9 cellular contexts compared by ENCODE assay signal in the genomic region with DNA sequence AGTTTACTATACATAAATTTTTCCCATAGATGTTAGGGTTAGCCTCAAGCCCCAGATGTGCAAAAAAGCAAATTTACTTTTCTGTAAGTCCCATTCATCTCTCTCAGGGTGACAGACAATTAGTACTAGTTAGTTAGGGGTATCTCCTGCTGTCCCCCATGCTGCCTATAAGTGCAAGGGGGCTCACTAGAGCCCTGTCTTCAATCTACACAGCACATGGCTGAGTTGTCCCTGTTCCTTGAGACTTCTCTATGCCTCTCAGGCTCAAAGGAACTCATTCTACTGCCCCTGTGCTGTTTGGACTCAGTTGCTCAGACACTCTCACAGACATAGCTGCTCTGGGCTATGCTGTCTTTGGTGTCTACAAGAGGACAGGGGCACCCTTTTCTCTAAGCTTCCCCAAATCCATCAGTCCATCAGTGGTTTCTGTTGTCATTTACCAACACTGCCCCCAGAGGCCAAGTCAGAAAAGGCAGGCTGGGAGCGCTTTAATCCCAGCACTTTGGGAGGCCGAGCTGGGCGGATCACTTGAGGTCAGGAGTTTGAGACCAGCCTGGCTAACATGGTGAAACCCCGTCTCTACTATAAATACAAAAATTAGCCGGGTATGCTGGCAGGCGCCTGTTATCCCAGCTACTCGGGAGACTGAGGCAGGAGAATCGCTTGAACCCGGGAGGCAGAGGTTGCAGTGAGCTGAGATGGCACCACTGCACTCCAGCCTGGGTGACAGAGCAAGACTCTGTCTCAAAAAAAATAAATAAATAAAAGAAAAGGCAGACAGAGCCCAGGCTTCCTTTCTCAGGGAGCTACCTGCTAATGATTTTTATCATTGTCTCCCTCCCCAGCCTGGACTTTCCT. TPM values are rescaled to one million over a fixed set of nuclear protein-coding genes. Genes with fewer than 3 reads are reported as not detected.
DNase-seq lines count a peak whose midpoint lies in the region; ATAC-seq, FAIRE-seq and TF ChIP-seq lines count a peak whose summit lies in the region.
"Had no signal": no experiment of that assay in that cellular context is flagged by ENCODE, and none has a peak within 500 bp of the region (broad histone marks: within the 10 kb centered on the region; RNA-seq: fewer than 3 reads in every experiment).

No MANE protein-coding gene starts in this region.

- no peak overlapping the region for H3K14ac ChIP-seq in mesenchymal stem cell (ENCODE audit: low read length in 2 of 2)

- no peak overlapping the region for H3K23ac ChIP-seq in mesenchymal stem cell (ENCODE audit: low read length in 2 of 2)

- H2AK5ac ChIP-seq in mesenchymal stem cell (ENCODE audit: low read length, severe bottlenecking) = no peak overlapping the region

- 69% methylated on average over 9 of the region's 9 CpGs for WGBS in mesenchymal stem cell
- WGBS in prostate gland = 55% methylated on average over 9 of the region's 9 CpGs

- intact Hi-C loops in prostate gland (cut with DNase I) = no loop called here

- DNase-seq in NCI-H748 (lab: John Stamatoyannopoulos, UW; ENCODE audit: unreplicated experiment) (peak; percentile 10), NCI-H748 treated with DMSO at 0.1 percent for 48 hours (lab: John Stamatoyannopoulos, UW) (no peak), T-helper 9 cell (peak; percentile 10), bronchial epithelial cell (ENCODE audit: low read depth) (peak; percentile 24), mesenchymal stem cell (peak; percentile 44), thoracic aorta (ENCODE audit: low spot score) (no peak), prostate gland (ENCODE audit: low spot score) (no peak)

- no peak for FAIRE-seq in bronchial epithelial cell (lab: Jason Lieb, UNC)
- FAIRE-seq: G401.6 had no signal

- peak; percentile 68 for TF ChIP-seq CTCF in bronchial epithelial cell (IDR thresholded peaks at IDR 0.05; ENCODE audit: insufficient read depth, low read length, severe bottlenecking)
- TF ChIP-seq CTCF in thoracic aorta (IDR thresholded peaks at IDR 0.05) = peak; percentile 53
- TF ChIP-seq CTCF in prostate gland (IDR thresholded peaks at IDR 0.05) = peak in 1 of 4 experiments; percentile 9

- H3K27ac ChIP-seq in mesenchymal stem cell (ENCODE audit: low read length, poor library complexity, severe bottlenecking) (no peak overlapping the region), thoracic aorta (no peak overlapping the region), prostate gland (no peak overlapping the region)

- no peak overlapping the region for H3K4me2 ChIP-seq in mesenchymal stem cell (ENCODE audit: low read length, poor library complexity, severe bottlenecking)

- H3K27me3 ChIP-seq in bronchial epithelial cell (ENCODE audit: control insufficient read depth, insufficient read depth, low read length) (no peaks in the 10 kb centered on the region), mesenchymal stem cell (ENCODE audit: control insufficient read depth in 1 of 2, insufficient read depth in 1 of 2, low read length in 2 of 2) (peaks cover 0 to 13% of the 10 kb centered on the region in 2 experiments), thoracic aorta (replicated peaks; ENCODE audit: insufficient read depth) (no peaks in the 10 kb centered on the region), prostate gland (replicated peaks; ENCODE audit: insufficient read depth) (no peaks in the 10 kb centered on the region)

- H3K4me1 ChIP-seq in mesenchymal stem cell (ENCODE audit: control insufficient read depth, insufficient read depth, low read depth, low read length) (no peaks in the 10 kb centered on the region), thoracic aorta (ENCODE audit: control insufficient read depth in 1 of 2, low read depth in 2 of 2) (no peaks in the 10 kb centered on the region), prostate gland (replicated peaks) (no peaks in the 10 kb centered on the region)

- no peak overlapping the region for H2AFZ ChIP-seq in mesenchymal stem cell (ENCODE audit: low read depth, low read length)

- H3K4me3 ChIP-seq in bronchial epithelial cell (ENCODE audit: low read depth, low read length) (no peak overlapping the region), mesenchymal stem cell (ENCODE audit: insufficient read depth in 1 of 2, low read depth in 1 of 2, low read length in 2 of 2) (no peak overlapping the region), thoracic aorta (no peak overlapping the region), prostate gland (no peak overlapping the region)

- H3K36me3 ChIP-seq in bronchial epithelial cell (ENCODE audit: control insufficient read depth, insufficient read depth, low read length) (no peaks in the 10 kb centered on the region), mesenchymal stem cell (ENCODE audit: control insufficient read depth in 1 of 2, insufficient read depth in 2 of 2, low read depth in 1 of 2, low read length in 2 of 2) (no peaks in the 10 kb centered on the region), thoracic aorta (no peaks in the 10 kb centered on the region), prostate gland (no peaks in the 10 kb centered on the region)

- H3K9ac ChIP-seq in mesenchymal stem cell (ENCODE audit: low read length) = no peak overlapping the region

- TF ChIP-seq POLR2A in prostate gland (IDR thresholded peaks at IDR 0.05) = no peak

- H4K8ac ChIP-seq in mesenchymal stem cell (ENCODE audit: low read length) = no peak overlapping the region

- peak; percentile 49 for ATAC-seq in HG03565 (IDR thresholded peaks at IDR 0.05; ENCODE audit: unreplicated experiment)
- no peak for ATAC-seq in thoracic aorta (ENCODE audit: insufficient number of reproducible peaks, low FRiP score, low read depth)

- no peaks in the 10 kb centered on the region for H3K9me3 ChIP-seq in mesenchymal stem cell (ENCODE audit: control insufficient read depth, low read length)
- no peaks in the 10 kb centered on the region for H3K9me3 ChIP-seq in thoracic aorta
- H3K9me3 ChIP-seq in prostate gland = no peaks in the 10 kb centered on the region

- no peaks in the 10 kb centered on the region for H3K79me1 ChIP-seq in mesenchymal stem cell (replicated peaks; ENCODE audit: low read length, poor library complexity, severe bottlenecking)

- H3K4ac ChIP-seq in mesenchymal stem cell (ENCODE audit: low read depth in 1 of 2, low read length in 2 of 2) = no peak overlapping the region

- no peak overlapping the region for H2BK15ac ChIP-seq in mesenchymal stem cell (ENCODE audit: low read depth, poor library complexity, severe bottlenecking)

- H2BK5ac ChIP-seq in mesenchymal stem cell (ENCODE audit: low read depth, low read length, poor library complexity, severe bottlenecking) = no peak overlapping the region

- H4K91ac ChIP-seq in mesenchymal stem cell (ENCODE audit: low read length) = no peak overlapping the region

- H3K18ac ChIP-seq in mesenchymal stem cell (ENCODE audit: low read depth in 1 of 2, low read length in 2 of 2) = no peak overlapping the region

- H2BK120ac ChIP-seq in mesenchymal stem cell (ENCODE audit: low read depth, low read length) = no peak overlapping the region

- no peak overlapping the region for H2BK12ac ChIP-seq in mesenchymal stem cell (ENCODE audit: low read length in 2 of 2)

RNA-seq across cellular contexts. Expression of a gene that starts 31.4 kb away (rescaled TPM):
- under 0.01 TPM in 1 of 2 replicates, not detected in the other for total RNA-seq in bronchial epithelial cell
- 6.8 TPM for polyA plus RNA-seq in mesenchymal stem cell (2013, experiment 1 of 2)
- polyA plus RNA-seq in mesenchymal stem cell (2013, experiment 2 of 2) = 6.4 TPM
- 1 to 10 TPM in 1 of 2 donors, under 1 TPM in 1; 0.41 to 3.0 TPM for total RNA-seq in thoracic aorta
- 1 to 10 TPM; 6.1 to 9.4 TPM for total RNA-seq in prostate gland

Comparison
In these comparisons a context has a peak if more than half of its experiments do, and no peak if none do; other contexts are left out.
1. DNase-seq: peak in NCI-H748 (single experiment), T-helper 9 cell (single experiment), bronchial epithelial cell (single experiment) and mesenchymal stem cell (single experiment); none in NCI-H748 treated with DMSO at 0.1 percent for 48 hours (single experiment), thoracic aorta (single experiment) and prostate gland (single experiment).